In the genomic region with DNA sequence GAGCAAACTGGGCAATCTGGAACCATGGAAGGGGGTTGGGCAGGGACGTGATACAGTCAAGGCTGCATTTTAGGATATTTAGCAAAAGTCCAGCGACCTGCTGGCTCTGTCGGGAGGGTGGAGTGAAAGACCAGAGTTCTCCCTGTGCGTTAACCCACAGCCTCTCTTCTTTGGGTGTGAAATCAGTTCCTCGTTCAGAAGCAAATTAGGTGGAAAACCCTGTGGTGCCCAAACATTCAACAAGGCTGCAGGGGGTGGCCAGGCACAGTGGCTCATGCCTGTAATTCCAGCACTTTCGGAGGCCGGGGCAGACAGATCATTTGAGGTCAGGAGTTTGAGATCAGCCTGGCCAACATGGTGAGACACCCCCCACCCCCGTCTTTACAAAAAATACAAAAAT, we compare ENCODE assay signal across 1 cellular context.
TF ChIP-seq lines count a peak whose summit lies in the region.

No MANE protein-coding gene starts in this region.

TF ChIP-seq in GM23338, 12 proteins besides CTCF, POLR2A, EP300 and RAD21:
- TF ChIP-seq ZNF114 (CRISPR knock-in tag; IDR thresholded peaks at IDR 0.05) (no peak), JUNB (IDR thresholded peaks at IDR 0.05; ENCODE audit: unreplicated experiment) (no peak), ZNF331 (CRISPR knock-in tag; IDR thresholded peaks at IDR 0.05; ENCODE audit: low read depth) (no peak), STAT1 (IDR thresholded peaks at IDR 0.05; ENCODE audit: unreplicated experiment) (no peak), EZH2phosphoT487 (IDR thresholded peaks at IDR 0.05; ENCODE audit: unreplicated experiment) (no peak), NANOG (IDR thresholded peaks at IDR 0.05; ENCODE audit: borderline replicate concordance) (no peak), POLR2AphosphoS5 (IDR thresholded peaks at IDR 0.05; ENCODE audit: low read depth) (no peak), EZH2 (IDR thresholded peaks at IDR 0.05; ENCODE audit: low read depth, unreplicated experiment) (no peak), CREB1 (CRISPR knock-in tag; IDR thresholded peaks at IDR 0.05; ENCODE audit: low read depth) (no peak)
- TF ChIP-seq, protein P1, sequence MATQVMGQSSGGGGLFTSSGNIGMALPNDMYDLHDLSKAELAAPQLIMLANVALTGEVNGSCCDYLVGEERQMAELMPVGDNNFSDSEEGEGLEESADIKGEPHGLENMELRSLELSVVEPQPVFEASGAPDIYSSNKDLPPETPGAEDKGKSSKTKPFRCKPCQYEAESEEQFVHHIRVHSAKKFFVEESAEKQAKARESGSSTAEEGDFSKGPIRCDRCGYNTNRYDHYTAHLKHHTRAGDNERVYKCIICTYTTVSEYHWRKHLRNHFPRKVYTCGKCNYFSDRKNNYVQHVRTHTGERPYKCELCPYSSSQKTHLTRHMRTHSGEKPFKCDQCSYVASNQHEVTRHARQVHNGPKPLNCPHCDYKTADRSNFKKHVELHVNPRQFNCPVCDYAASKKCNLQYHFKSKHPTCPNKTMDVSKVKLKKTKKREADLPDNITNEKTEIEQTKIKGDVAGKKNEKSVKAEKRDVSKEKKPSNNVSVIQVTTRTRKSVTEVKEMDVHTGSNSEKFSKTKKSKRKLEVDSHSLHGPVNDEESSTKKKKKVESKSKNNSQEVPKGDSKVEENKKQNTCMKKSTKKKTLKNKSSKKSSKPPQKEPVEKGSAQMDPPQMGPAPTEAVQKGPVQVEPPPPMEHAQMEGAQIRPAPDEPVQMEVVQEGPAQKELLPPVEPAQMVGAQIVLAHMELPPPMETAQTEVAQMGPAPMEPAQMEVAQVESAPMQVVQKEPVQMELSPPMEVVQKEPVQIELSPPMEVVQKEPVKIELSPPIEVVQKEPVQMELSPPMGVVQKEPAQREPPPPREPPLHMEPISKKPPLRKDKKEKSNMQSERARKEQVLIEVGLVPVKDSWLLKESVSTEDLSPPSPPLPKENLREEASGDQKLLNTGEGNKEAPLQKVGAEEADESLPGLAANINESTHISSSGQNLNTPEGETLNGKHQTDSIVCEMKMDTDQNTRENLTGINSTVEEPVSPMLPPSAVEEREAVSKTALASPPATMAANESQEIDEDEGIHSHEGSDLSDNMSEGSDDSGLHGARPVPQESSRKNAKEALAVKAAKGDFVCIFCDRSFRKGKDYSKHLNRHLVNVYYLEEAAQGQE (IDR thresholded peaks at IDR 0.05; ENCODE audit: unreplicated experiment) = no peak
- TF ChIP-seq, protein P2, sequence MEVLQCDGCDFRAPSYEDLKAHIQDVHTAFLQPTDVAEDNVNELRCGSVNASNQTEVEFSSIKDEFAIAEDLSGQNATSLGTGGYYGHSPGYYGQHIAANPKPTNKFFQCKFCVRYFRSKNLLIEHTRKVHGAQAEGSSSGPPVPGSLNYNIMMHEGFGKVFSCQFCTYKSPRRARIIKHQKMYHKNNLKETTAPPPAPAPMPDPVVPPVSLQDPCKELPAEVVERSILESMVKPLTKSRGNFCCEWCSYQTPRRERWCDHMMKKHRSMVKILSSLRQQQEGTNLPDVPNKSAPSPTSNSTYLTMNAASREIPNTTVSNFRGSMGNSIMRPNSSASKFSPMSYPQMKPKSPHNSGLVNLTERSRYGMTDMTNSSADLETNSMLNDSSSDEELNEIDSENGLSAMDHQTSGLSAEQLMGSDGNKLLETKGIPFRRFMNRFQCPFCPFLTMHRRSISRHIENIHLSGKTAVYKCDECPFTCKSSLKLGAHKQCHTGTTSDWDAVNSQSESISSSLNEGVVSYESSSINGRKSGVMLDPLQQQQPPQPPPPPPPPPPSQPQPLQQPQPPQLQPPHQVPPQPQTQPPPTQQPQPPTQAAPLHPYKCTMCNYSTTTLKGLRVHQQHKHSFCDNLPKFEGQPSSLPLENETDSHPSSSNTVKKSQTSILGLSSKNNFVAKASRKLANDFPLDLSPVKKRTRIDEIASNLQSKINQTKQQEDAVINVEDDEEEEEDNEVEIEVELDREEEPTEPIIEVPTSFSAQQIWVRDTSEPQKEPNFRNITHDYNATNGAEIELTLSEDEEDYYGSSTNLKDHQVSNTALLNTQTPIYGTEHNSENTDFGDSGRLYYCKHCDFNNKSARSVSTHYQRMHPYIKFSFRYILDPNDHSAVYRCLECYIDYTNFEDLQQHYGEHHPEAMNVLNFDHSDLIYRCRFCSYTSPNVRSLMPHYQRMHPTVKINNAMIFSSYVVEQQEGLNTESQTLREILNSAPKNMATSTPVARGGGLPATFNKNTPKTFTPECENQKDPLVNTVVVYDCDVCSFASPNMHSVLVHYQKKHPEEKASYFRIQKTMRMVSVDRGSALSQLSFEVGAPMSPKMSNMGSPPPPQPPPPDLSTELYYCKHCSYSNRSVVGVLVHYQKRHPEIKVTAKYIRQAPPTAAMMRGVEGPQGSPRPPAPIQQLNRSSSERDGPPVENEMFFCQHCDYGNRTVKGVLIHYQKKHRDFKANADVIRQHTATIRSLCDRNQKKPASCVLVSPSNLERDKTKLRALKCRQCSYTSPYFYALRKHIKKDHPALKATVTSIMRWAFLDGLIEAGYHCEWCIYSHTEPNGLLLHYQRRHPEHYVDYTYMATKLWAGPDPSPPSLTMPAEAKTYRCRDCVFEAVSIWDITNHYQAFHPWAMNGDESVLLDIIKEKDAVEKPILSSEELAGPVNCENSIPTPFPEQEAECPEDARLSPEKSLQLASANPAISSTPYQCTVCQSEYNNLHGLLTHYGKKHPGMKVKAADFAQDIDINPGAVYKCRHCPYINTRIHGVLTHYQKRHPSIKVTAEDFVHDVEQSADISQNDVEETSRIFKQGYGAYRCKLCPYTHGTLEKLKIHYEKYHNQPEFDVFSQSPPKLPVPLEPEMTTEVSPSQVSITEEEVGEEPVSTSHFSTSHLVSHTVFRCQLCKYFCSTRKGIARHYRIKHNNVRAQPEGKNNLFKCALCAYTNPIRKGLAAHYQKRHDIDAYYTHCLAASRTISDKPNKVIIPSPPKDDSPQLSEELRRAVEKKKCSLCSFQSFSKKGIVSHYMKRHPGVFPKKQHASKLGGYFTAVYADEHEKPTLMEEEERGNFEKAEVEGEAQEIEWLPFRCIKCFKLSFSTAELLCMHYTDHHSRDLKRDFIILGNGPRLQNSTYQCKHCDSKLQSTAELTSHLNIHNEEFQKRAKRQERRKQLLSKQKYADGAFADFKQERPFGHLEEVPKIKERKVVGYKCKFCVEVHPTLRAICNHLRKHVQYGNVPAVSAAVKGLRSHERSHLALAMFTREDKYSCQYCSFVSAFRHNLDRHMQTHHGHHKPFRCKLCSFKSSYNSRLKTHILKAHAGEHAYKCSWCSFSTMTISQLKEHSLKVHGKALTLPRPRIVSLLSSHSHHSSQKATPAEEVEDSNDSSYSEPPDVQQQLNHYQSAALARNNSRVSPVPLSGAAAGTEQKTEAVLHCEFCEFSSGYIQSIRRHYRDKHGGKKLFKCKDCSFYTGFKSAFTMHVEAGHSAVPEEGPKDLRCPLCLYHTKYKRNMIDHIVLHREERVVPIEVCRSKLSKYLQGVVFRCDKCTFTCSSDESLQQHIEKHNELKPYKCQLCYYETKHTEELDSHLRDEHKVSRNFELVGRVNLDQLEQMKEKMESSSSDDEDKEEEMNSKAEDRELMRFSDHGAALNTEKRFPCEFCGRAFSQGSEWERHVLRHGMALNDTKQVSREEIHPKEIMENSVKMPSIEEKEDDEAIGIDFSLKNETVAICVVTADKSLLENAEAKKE (CRISPR knock-in tag; IDR thresholded peaks at IDR 0.05) = no peak
- TF ChIP-seq, protein P3, sequence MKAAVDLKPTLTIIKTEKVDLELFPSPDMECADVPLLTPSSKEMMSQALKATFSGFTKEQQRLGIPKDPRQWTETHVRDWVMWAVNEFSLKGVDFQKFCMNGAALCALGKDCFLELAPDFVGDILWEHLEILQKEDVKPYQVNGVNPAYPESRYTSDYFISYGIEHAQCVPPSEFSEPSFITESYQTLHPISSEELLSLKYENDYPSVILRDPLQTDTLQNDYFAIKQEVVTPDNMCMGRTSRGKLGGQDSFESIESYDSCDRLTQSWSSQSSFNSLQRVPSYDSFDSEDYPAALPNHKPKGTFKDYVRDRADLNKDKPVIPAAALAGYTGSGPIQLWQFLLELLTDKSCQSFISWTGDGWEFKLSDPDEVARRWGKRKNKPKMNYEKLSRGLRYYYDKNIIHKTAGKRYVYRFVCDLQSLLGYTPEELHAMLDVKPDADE (IDR thresholded peaks at IDR 0.05) = no peak
